In the genomic region with DNA sequence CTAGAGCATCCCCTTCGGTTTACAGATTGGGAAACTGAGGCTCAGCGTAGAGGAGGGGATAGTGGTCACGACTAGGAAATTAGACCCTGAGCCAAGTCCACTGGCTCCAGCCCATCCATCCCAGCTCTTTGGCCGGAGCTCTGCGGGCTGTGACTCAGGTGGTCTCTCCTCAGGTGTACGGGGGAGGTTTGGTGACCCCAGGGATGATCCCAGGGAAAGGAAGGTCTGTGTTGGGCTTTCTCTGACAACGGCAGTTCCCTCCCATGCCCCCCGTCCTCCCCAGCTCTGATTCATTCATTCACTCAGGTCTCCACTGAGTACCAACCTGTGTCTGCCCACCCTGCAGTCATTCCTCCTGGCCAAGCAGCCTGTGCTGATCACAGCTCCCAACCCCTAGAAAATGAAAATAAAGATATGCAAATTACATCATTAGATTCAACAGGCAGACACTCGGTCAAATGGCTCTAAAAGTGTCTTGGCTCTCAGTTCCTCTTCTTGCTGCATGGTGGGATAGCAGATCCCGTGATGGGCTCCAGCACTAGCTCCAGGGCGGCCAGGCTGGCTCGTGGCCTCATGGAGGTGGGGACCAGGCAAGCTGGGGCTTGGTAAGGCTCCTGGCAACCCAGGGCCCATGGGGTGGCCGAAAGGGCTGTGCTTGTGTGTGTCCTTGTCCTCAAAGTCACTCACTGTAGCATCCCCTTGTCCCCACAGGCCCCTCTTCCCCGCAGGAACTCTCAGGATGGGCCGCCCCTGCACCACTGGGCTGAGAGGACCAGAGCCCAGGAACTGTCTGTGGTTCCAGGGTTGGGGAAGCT, we compare ENCODE assay signal across 8 cellular contexts. TPM values are rescaled to one million over a fixed set of nuclear protein-coding genes. Genes with fewer than 3 reads are reported as not detected.
A peak's percentile ranks its signal among the peaks of the same experiment; 100 is the strongest.
DNase-seq lines count a peak whose midpoint lies in the region; ATAC-seq and TF ChIP-seq lines count a peak whose summit lies in the region.

No MANE protein-coding gene starts in this region.

- no peak overlapping the region for H2AFZ ChIP-seq in mesenchymal stem cell (ENCODE audit: low read depth, low read length)

- H2BK15ac ChIP-seq in mesenchymal stem cell (ENCODE audit: low read depth, poor library complexity, severe bottlenecking) = no peak overlapping the region

- no peaks in the 10 kb centered on the region for H3K36me3 Mint-ChIP-seq in nephron progenitor cell (ENCODE audit: low read depth)

- H3K27ac ChIP-seq in mesenchymal stem cell (ENCODE audit: low read length, poor library complexity, severe bottlenecking) = no peak overlapping the region

- H3K9me3 Mint-ChIP-seq in nephron progenitor cell = no peaks in the 10 kb centered on the region

- no peak overlapping the region for H2BK120ac ChIP-seq in mesenchymal stem cell (ENCODE audit: low read depth, low read length)

- no peaks in the 10 kb centered on the region for H3K79me1 ChIP-seq in mesenchymal stem cell (replicated peaks; ENCODE audit: low read length, poor library complexity, severe bottlenecking)

- no peak overlapping the region for H2BK12ac ChIP-seq in mesenchymal stem cell (ENCODE audit: low read length in 2 of 2)

- peak; percentile 19 for DNase-seq in islet precursor cell
- DNase-seq in nephron progenitor cell = no peak
- DNase-seq in mesenchymal stem cell = no peak
- DNase-seq in stimulated activated CD4-positive, alpha-beta T cell treated with anti-CD3 and anti-CD28 coated beads, Interleukin-2, amount 100 ng/mL, for 24 hours = no peak
- no peak for DNase-seq in NCI-H1436 (lab: John Stamatoyannopoulos, UW)

- H3K4me2 ChIP-seq in mesenchymal stem cell (ENCODE audit: low read length, poor library complexity, severe bottlenecking) = no peak overlapping the region

- no peaks in the 10 kb centered on the region for H3K9me3 ChIP-seq in mesenchymal stem cell (ENCODE audit: control insufficient read depth, low read length)

- 85% methylated on average over 11 of the region's 15 CpGs for WGBS in mesenchymal stem cell

- peaks cover 3% of the 10 kb centered on the region for H3K4me1 ChIP-seq in mesenchymal stem cell (ENCODE audit: control insufficient read depth, insufficient read depth, low read depth, low read length)

- no peak overlapping the region for H4K8ac ChIP-seq in mesenchymal stem cell (ENCODE audit: low read length)

- peaks cover 14 to 49% of the 10 kb centered on the region in 2 experiments for H3K27me3 ChIP-seq in mesenchymal stem cell (ENCODE audit: control insufficient read depth in 1 of 2, insufficient read depth in 1 of 2, low read length in 2 of 2)

- no peak overlapping the region for H3K4ac ChIP-seq in mesenchymal stem cell (ENCODE audit: low read depth in 1 of 2, low read length in 2 of 2)

- H2AK5ac ChIP-seq in mesenchymal stem cell (ENCODE audit: low read length, severe bottlenecking) = no peak overlapping the region

- H3K4me3 ChIP-seq in mesenchymal stem cell (ENCODE audit: insufficient read depth in 1 of 2, low read depth in 1 of 2, low read length in 2 of 2) = no peak overlapping the region

- peak; percentile 84 for ATAC-seq in GM18519 (IDR thresholded peaks at IDR 0.05; ENCODE audit: low FRiP score, unreplicated experiment)
- peak; percentile 63 for ATAC-seq in GM21576 (IDR thresholded peaks at IDR 0.05; ENCODE audit: unreplicated experiment)
- peak; percentile 88 for ATAC-seq in HG03342 (IDR thresholded peaks at IDR 0.05; ENCODE audit: unreplicated experiment)

- H4K91ac ChIP-seq in mesenchymal stem cell (ENCODE audit: low read length) = no peak overlapping the region

- H3K36me3 ChIP-seq in mesenchymal stem cell (ENCODE audit: control insufficient read depth in 1 of 2, insufficient read depth in 2 of 2, low read depth in 1 of 2, low read length in 2 of 2) = no peaks in the 10 kb centered on the region

- no peak overlapping the region for H3K9ac ChIP-seq in mesenchymal stem cell (ENCODE audit: low read length)

- H3K27me3 Mint-ChIP-seq in nephron progenitor cell (ENCODE audit: low read depth, poor library complexity) = peaks cover 30% of the 10 kb centered on the region

- H3K23ac ChIP-seq in mesenchymal stem cell (ENCODE audit: low read length in 2 of 2) = no peak overlapping the region

- no peak overlapping the region for H3K27ac Mint-ChIP-seq in nephron progenitor cell

- H2BK5ac ChIP-seq in mesenchymal stem cell (ENCODE audit: low read depth, low read length, poor library complexity, severe bottlenecking) = no peak overlapping the region

- peaks cover 31% of the 10 kb centered on the region for H3K4me1 Mint-ChIP-seq in nephron progenitor cell

- H3K4me3 Mint-ChIP-seq in nephron progenitor cell = no peak overlapping the region

- H3K18ac ChIP-seq in mesenchymal stem cell (ENCODE audit: low read depth in 1 of 2, low read length in 2 of 2) = no peak overlapping the region

- TF ChIP-seq CTCF in nephron progenitor cell (IDR thresholded peaks at IDR 0.05) = no peak

- H3K14ac ChIP-seq in mesenchymal stem cell (ENCODE audit: low read length in 2 of 2) = no peak overlapping the region

RNA-seq across cellular contexts. Expression of a gene that starts 37.8 kb away (rescaled TPM):
- 0.07 TPM for polyA plus RNA-seq in mesenchymal stem cell (2013, experiment 1 of 2)
- 0.05 TPM for polyA plus RNA-seq in mesenchymal stem cell (2013, experiment 2 of 2)

RNA-seq across cellular contexts. Expression of a gene that starts 51.9 kb away (rescaled TPM):
- 20.4 TPM for polyA plus RNA-seq in mesenchymal stem cell (2013, experiment 1 of 2)
- 22.5 TPM for polyA plus RNA-seq in mesenchymal stem cell (2013, experiment 2 of 2)
